16 cellular contexts compared by ENCODE assay signal in the genomic region with DNA sequence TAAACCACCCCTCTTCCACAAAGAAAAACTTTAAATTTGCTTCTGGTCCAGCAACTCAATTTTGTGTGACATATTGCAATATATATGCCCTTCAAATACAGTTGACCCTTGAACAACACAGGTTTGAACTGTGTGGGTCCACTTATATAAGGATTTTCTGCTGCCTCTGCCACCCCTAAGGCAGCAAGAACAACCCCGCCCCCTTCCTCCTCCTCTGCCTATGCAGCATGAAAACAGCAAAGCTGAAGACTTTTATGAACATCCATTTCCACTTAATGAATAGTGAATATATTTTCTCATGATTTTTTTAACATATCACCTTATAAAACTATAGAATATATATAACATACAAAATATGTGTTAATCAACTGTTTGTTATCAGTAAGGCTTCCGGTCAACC.
"Had no signal": no experiment of that assay in that cellular context is flagged by ENCODE, and none has a peak within 500 bp of the region (broad histone marks: within the 10 kb centered on the region; RNA-seq: fewer than 3 reads in every experiment).

No MANE protein-coding gene starts in this region.

- H3K4me2 ChIP-seq: hepatocyte had no signal

- DNase-seq: activated CD4-positive, alpha-beta T cell treated with anti-CD3 and anti-CD28 coated beads, Interleukin-2, amount 50 U/mL, for 1 hour; activated CD4-positive, CD25-positive, alpha-beta regulatory T cell treated with anti-CD3 and anti-CD28 coated beads, Interleukin-2, amount 50 U/mL, for 72 hours; activated naive CD4-positive, alpha-beta T cell treated with anti-CD3 and anti-CD28 coated beads, Interleukin-2, amount 50 U/mL, for 16 hours; activated T-cell treated with anti-CD3 and anti-CD28 coated beads for 4 hours; amniotic stem cell; effector memory CD4-positive, alpha-beta T cell; mesenchymal stem cell; mucosa of descending colon; naive B cell; sigmoid colon; stimulated activated naive CD4-positive, alpha-beta T cell treated with Interleukin-2 at 50 U/mL for 16 hours had no signal

- H3K9me3 Mint-ChIP-seq: activated T-helper 2 cell treated with anti-CD3 and anti-CD28 coated beads, Interferon-gamma antibody, Interleukin-2, Interleukin-4, amounts not matched to agents 10 μg/mL and 5 μg/mL and 100 μg/mL, durations not matched to agents 14 hours and 24 hours and 36 hours; dendritic cell treated with granulocyte-macrophage colony-stimulating factor and Interleukin-4, amounts not matched to agents 40 ng/mL and 50 ng/mL, for 4 days; naive B cell had no signal

- H2AFZ ChIP-seq: hepatocyte had no signal

- H3K27me3 Mint-ChIP-seq: dendritic cell treated with granulocyte-macrophage colony-stimulating factor and Interleukin-4, amounts not matched to agents 40 ng/mL and 50 ng/mL, for 4 days; naive B cell had no signal

- H3K27ac ChIP-seq: hepatocyte, sigmoid colon, thyroid gland, VCaP had no signal

- H3K27me3 ChIP-seq: hepatocyte, sigmoid colon, thyroid gland had no signal

- H3K36me3 ChIP-seq: sigmoid colon, thyroid gland had no signal

- H3K4me3 Mint-ChIP-seq: dendritic cell treated with granulocyte-macrophage colony-stimulating factor and Interleukin-4, amounts not matched to agents 40 ng/mL and 50 ng/mL, for 4 days had no signal

- H3K27ac Mint-ChIP-seq: activated T-helper 2 cell treated with anti-CD3 and anti-CD28 coated beads, Interferon-gamma antibody, Interleukin-2, Interleukin-4, amounts not matched to agents 10 μg/mL and 5 μg/mL and 100 μg/mL, durations not matched to agents 14 hours and 24 hours and 36 hours; dendritic cell treated with granulocyte-macrophage colony-stimulating factor and Interleukin-4, amounts not matched to agents 40 ng/mL and 50 ng/mL, for 4 days had no signal

- ATAC-seq: mucosa of descending colon had no signal

- H3K4me3 ChIP-seq: hepatocyte, mucosa of descending colon, sigmoid colon, thyroid gland had no signal

- H3K9me3 ChIP-seq: mucosa of descending colon, sigmoid colon, thyroid gland had no signal
